ENCODE assay signal across 26 cellular contexts in genomic region chr11:63911440-63911839, GRCh38. TPM values are rescaled to one million over a fixed set of nuclear protein-coding genes. Genes with fewer than 3 reads are reported as not detected.
DNase-seq lines count a peak whose midpoint lies in the region; ATAC-seq and TF ChIP-seq lines count a peak whose summit lies in the region.
"Had no signal": no experiment of that assay in that cellular context is flagged by ENCODE, and none has a peak within 500 bp of the region (broad histone marks: within the 10 kb centered on the region; RNA-seq: fewer than 3 reads in every experiment).

No MANE protein-coding gene starts in this region.

- no peak overlapping the region for H3K9ac ChIP-seq in mesendoderm (ENCODE audit: low read length)

- no peak overlapping the region for H2AFZ ChIP-seq in GM23338

- H3K27ac Mint-ChIP-seq in GM23338 (no peak overlapping the region), brain (peak overlapping the region in 4 of 5 experiments; percentile 75 to 97 (median 87))
- H3K27ac Mint-ChIP-seq: activated naive CD4-positive, alpha-beta T cell treated with anti-CD3 and anti-CD28 coated beads for 36 hours had no signal

- no peaks in the 10 kb centered on the region for H3K9me3 ChIP-seq in psoas muscle
- H3K9me3 ChIP-seq: heart left ventricle, prostate gland, upper lobe of right lung had no signal

- no peaks in the 10 kb centered on the region for H3K27me3 ChIP-seq in GM23338 (ENCODE audit: insufficient read depth)
- no peaks in the 10 kb centered on the region for H3K27me3 ChIP-seq in mesendoderm (ENCODE audit: insufficient read depth, low read length, poor library complexity)
- no peaks in the 10 kb centered on the region for H3K27me3 ChIP-seq in psoas muscle (ENCODE audit: insufficient read depth in 3 of 3, low read length in 2 of 3)
- H3K27me3 ChIP-seq: dorsolateral prefrontal cortex, upper lobe of right lung had no signal

- H3F3A ChIP-seq in GM23338 (replicated peaks; ENCODE audit: low read depth): peaks cover 39% of the 10 kb centered on the region

- no peaks in the 10 kb centered on the region; the same call in 2 of the 3 replicates for H3K9me3 Mint-ChIP-seq in GM23338
- peaks cover 0 to 2% (median 0%) of the 10 kb centered on the region in 5 experiments for H3K9me3 Mint-ChIP-seq in brain
- H3K9me3 Mint-ChIP-seq: activated CD4-positive, alpha-beta T cell treated with anti-CD3 and anti-CD28 coated beads, Interleukin-2, amount 10 ng/mL, durations not matched to agents 24 days and 14 days; activated naive CD4-positive, alpha-beta T cell treated with anti-CD3 and anti-CD28 coated beads for 36 hours; CD4-positive, alpha-beta memory T cell; naive thymus-derived CD8-positive, alpha-beta T cell had no signal

- no peaks in the 10 kb centered on the region for H3K9me2 ChIP-seq in GM23338 (ENCODE audit: insufficient read depth)

- peaks cover 26% of the 10 kb centered on the region for H3K27me3 Mint-ChIP-seq in GM23338 (ENCODE audit: insufficient read depth, low read depth, poor library complexity)
- H3K27me3 Mint-ChIP-seq in brain: peaks cover 4% of the 10 kb centered on the region
- H3K27me3 Mint-ChIP-seq: CD4-positive, alpha-beta memory T cell; naive thymus-derived CD8-positive, alpha-beta T cell had no signal

- no peak overlapping the region for H3K23ac ChIP-seq in mesendoderm (ENCODE audit: low read length)

- peak; percentile 43 for DNase-seq in GM23338 (ENCODE audit: low spot score)
- DNase-seq in mesendoderm: no peak
- DNase-seq in psoas muscle: peak; percentile 27 to 66
- no peak for DNase-seq in COLO829 (ENCODE audit: low spot score)
- no peak for DNase-seq in caudate nucleus (lab: John Stamatoyannopoulos, UW)
- DNase-seq: activated CD4-positive, alpha-beta T cell treated with anti-CD3 and anti-CD28 coated beads, Interleukin-2, amount 10 ng/mL, durations not matched to agents 24 days and 14 days; activated naive CD4-positive, alpha-beta T cell treated with anti-CD3 and anti-CD28 coated beads for 36 hours; amygdala; CD4-positive, alpha-beta memory T cell; central memory CD4-positive, alpha-beta T cell; dorsolateral prefrontal cortex; heart left ventricle; IMR-90; naive thymus-derived CD8-positive, alpha-beta T cell; NCI-H1105; NCI-H2029 treated with DMSO at 0.1 percent for 48 hours; NCI-H226; OCI-M1; stimulated activated CD8-positive, alpha-beta memory T cell treated with anti-CD3 and anti-CD28 coated beads, Interleukin-4, amount 100 ng/mL, for 48 hours; upper lobe of right lung had no signal

- WGBS in mesendoderm (ENCODE audit: extremely low coverage, insufficient coverage, low lambda C conversion rate): no CpG with 5 or more reads among the region's 8 CpGs
- 52 to 77% (median 56%) methylated on average over 8 of the region's 8 CpGs for WGBS in psoas muscle, 3 donors

- peaks cover 7% of the 10 kb centered on the region; the same call in 1 of the 2 replicates for H4K20me1 ChIP-seq in GM23338 (replicated peaks; ENCODE audit: insufficient read depth)

- H2BK15ac ChIP-seq in mesendoderm (replicated peaks; ENCODE audit: low read depth): no peak overlapping the region

- ATAC-seq in GM23338: no peak
- no peak for ATAC-seq in psoas muscle
- no peak for ATAC-seq in GM21825 (IDR thresholded peaks at IDR 0.05; ENCODE audit: unreplicated experiment)
- ATAC-seq in HG03196 (IDR thresholded peaks at IDR 0.05; ENCODE audit: unreplicated experiment): no peak
- ATAC-seq: heart left ventricle; naive thymus-derived CD8-positive, alpha-beta T cell; SK-N-SH treated with all-trans-retinoic acid at 6 μM for 48 hours; upper lobe of right lung had no signal

- TF ChIP-seq CTCF in GM23338 (conservative IDR thresholded peaks at IDR 0.05; ENCODE audit: low read depth in 2 of 2) (no peak), brain (conservative IDR thresholded peaks at IDR 0.05) (no peak), psoas muscle (IDR thresholded peaks at IDR 0.05) (no peak)

- no peak overlapping the region for H4K5ac ChIP-seq in mesendoderm (ENCODE audit: low read length)

- H3K4me1 Mint-ChIP-seq in GM23338 (peaks cover 56% of the 10 kb centered on the region), brain (peaks cover 72% of the 10 kb centered on the region)

- intact Hi-C loops in psoas muscle (cut with DNase I): no loop called here

- peaks cover 33% of the 10 kb centered on the region for H3K36me3 Mint-ChIP-seq in GM23338 (ENCODE audit: low read depth)
- peaks cover 18% of the 10 kb centered on the region for H3K36me3 Mint-ChIP-seq in brain

- H3K4me2 ChIP-seq in GM23338 (no peak overlapping the region), mesendoderm (ENCODE audit: low read length) (no peak overlapping the region)

- H3K36me3 ChIP-seq in GM23338 (ENCODE audit: insufficient read depth) (peaks cover 8% of the 10 kb centered on the region; the same call in 1 of the 2 replicates), mesendoderm (ENCODE audit: control insufficient read depth, insufficient read depth, low read length) (peaks cover 13% of the 10 kb centered on the region), psoas muscle (ENCODE audit: insufficient read depth in 1 of 2, low read depth in 1 of 2) (peaks cover 0 to 36% of the 10 kb centered on the region in 2 donors)

- H3K79me1 ChIP-seq in mesendoderm (ENCODE audit: low read length): peaks cover 11% of the 10 kb centered on the region

- peak overlapping the region; percentile 4 for H3K56ac ChIP-seq in mesendoderm (ENCODE audit: low read length)

- H2AK5ac ChIP-seq in mesendoderm (ENCODE audit: low read length): no peak overlapping the region

- H3K4me3 Mint-ChIP-seq in GM23338 (no peak overlapping the region), brain (peak overlapping the region in 2 of 5 experiments; percentile 50 to 69)
- H3K4me3 Mint-ChIP-seq: activated CD4-positive, alpha-beta T cell treated with anti-CD3 and anti-CD28 coated beads, Interleukin-2, amount 10 ng/mL, durations not matched to agents 24 days and 14 days; activated naive CD4-positive, alpha-beta T cell treated with anti-CD3 and anti-CD28 coated beads for 36 hours; CD4-positive, alpha-beta memory T cell had no signal

- no peak overlapping the region for H2BK120ac ChIP-seq in mesendoderm (ENCODE audit: low read depth, low read length)

- H3K79me2 ChIP-seq in GM23338 (replicated peaks; ENCODE audit: insufficient read depth): peaks cover 15% of the 10 kb centered on the region
- H3K79me2 ChIP-seq in mesendoderm (ENCODE audit: control insufficient read depth, insufficient read depth, low read length): peaks cover 17% of the 10 kb centered on the region

- H3K27ac ChIP-seq in GM23338 (ENCODE audit: low read depth) (no peak overlapping the region), mesendoderm (ENCODE audit: low read depth, low read length) (no peak overlapping the region), psoas muscle (no peak overlapping the region), caudate nucleus (ENCODE audit: low read depth, low read length) (no peak overlapping the region)
- H3K27ac ChIP-seq: epithelial cell of prostate, prostate gland, upper lobe of right lung had no signal

- no peak overlapping the region for H4K8ac ChIP-seq in mesendoderm (ENCODE audit: low read depth, low read length)

- H3K4me3 ChIP-seq in GM23338 (no peak overlapping the region), mesendoderm (ENCODE audit: low read length) (no peak overlapping the region), psoas muscle (no peak overlapping the region)
- H3K4me3 ChIP-seq: dorsolateral prefrontal cortex, heart left ventricle, prostate gland, upper lobe of right lung had no signal

- H2BK5ac ChIP-seq in mesendoderm (ENCODE audit: low read length): no peak overlapping the region

- H3K18ac ChIP-seq in mesendoderm (ENCODE audit: low read length): no peak overlapping the region

- no peak overlapping the region for H3K4ac ChIP-seq in mesendoderm (ENCODE audit: low read depth, low read length)

- H3K4me1 ChIP-seq in GM23338 (ENCODE audit: insufficient read depth) (peaks cover 52% of the 10 kb centered on the region), mesendoderm (ENCODE audit: control insufficient read depth, low read depth, low read length) (peaks cover 8% of the 10 kb centered on the region), psoas muscle (peaks cover 7% of the 10 kb centered on the region)

TF ChIP-seq in GM23338, 12 proteins besides CTCF, POLR2A, EP300 and RAD21 (continues in another document):
- TF ChIP-seq STAT1 (IDR thresholded peaks at IDR 0.05; ENCODE audit: unreplicated experiment) (no peak), JUNB (IDR thresholded peaks at IDR 0.05; ENCODE audit: unreplicated experiment) (no peak), ZNF114 (CRISPR knock-in tag; IDR thresholded peaks at IDR 0.05) (no peak)

RNA-seq across cellular contexts. Expression of gene RCOR2, which starts 5.5 kb away (rescaled TPM):
- total RNA-seq in GM23338 (2014; rRNA removed; shearing (Covaris generic)): 60.1 and 66.9 TPM in 2 replicates
- polyA plus RNA-seq in GM23338 (2016; fragmentation: Nextera tagmentation; extraction: Ambion mirVana) (4.7 and 5.5 TPM in 2 replicates), brain (ENCODE audit: insufficient read depth, low read depth, low replicate concordance) (23.5 TPM), psoas muscle (under 1 TPM; 0.07 to 0.91 (median 0.77) TPM)
- 35.7 TPM for polyA plus RNA-seq in mesendoderm (2013, experiment 1 of 2)
- polyA plus RNA-seq in mesendoderm (2013, experiment 2 of 2): 36.5 TPM
- total RNA-seq in psoas muscle: 1 to 10 TPM in 1 of 4 donors, under 1 TPM in 3; 0.25 to 2.1 (median 0.47) TPM
- total RNA-seq: CD4-positive, alpha-beta memory T cell; naive thymus-derived CD8-positive, alpha-beta T cell had no signal
- polyA plus RNA-seq: CD4-positive, alpha-beta memory T cell had no signal

RNA-seq across cellular contexts. Expression of gene NAA40, which starts 27.4 kb away (rescaled TPM):
- total RNA-seq in GM23338 (2014; rRNA removed; shearing (Covaris generic)): 24.6 and 26.8 TPM in 2 replicates
- polyA plus RNA-seq in GM23338 (2016; fragmentation: Nextera tagmentation; extraction: Ambion mirVana): 10.1 and 12.1 TPM in 2 replicates
- polyA plus RNA-seq in brain (ENCODE audit: insufficient read depth, low read depth, low replicate concordance): 15.8 TPM
- polyA plus RNA-seq in mesendoderm (2013, experiment 1 of 2): 20.3 TPM
- polyA plus RNA-seq in mesendoderm (2013, experiment 2 of 2): 19.6 TPM
- total RNA-seq in psoas muscle: 10 to 100 TPM in 1 of 4 donors, 1 to 10 TPM in 3; 5.4 to 13.7 (median 7.8) TPM
- 10 to 100 TPM in 1 of 3 donors, 1 to 10 TPM in 2; 4.6 to 10.5 (median 7.6) TPM for polyA plus RNA-seq in psoas muscle

Comparison
In these comparisons a context has a peak if more than half of its experiments do, and no peak if none do; other contexts are left out.
1. DNase-seq: peak in GM23338 (single experiment) and psoas muscle (2 of 2); none in mesendoderm (single experiment), COLO829 (single experiment) and caudate nucleus (0 of 61).